Comparison of ENCODE assay signal across 12 cellular contexts in the genomic region with DNA sequence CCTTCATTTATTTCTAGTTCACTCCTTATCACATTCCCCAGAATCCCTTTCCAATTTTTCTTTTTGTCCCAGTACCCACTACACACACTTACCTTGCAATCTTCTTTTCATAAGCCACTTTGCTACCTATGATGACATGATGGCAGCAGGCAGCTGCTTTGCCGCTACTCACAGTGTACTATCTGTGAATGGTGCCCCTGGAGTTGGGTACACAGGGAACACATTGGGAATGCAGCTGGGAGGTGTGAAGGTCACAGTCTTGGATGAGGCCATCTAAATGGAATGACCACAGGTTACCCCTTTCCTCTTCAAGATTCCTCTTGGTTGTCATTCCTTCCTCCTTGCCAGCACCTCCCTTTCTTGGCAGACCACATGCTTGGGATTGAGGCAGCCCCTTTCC. TPM values are rescaled to one million over a fixed set of nuclear protein-coding genes. Genes with fewer than 3 reads are reported as not detected.
DNase-seq lines count a peak whose midpoint lies in the region; ATAC-seq and TF ChIP-seq lines count a peak whose summit lies in the region.
"Had no signal": no experiment of that assay in that cellular context is flagged by ENCODE, and none has a peak within 500 bp of the region (broad histone marks: within the 10 kb centered on the region; RNA-seq: fewer than 3 reads in every experiment).

No MANE protein-coding gene starts in this region.

- H3K27ac Mint-ChIP-seq in activated naive CD4-positive, alpha-beta T cell treated with anti-CD3 and anti-CD28 coated beads, Interleukin-2, amount 10 ng/mL, durations not matched to agents 7 days and 5 days, result peak overlapping the region; percentile 92
- peak overlapping the region; percentile 63 for H3K27ac Mint-ChIP-seq in activated CD4-positive, alpha-beta memory T cell treated with anti-CD3 and anti-CD28 coated beads for 36 hours
- H3K27ac Mint-ChIP-seq in neural progenitor cell, result no peak overlapping the region

- H4K20me1 ChIP-seq in neural progenitor cell (ENCODE audit: low read depth), result no peaks in the 10 kb centered on the region

- H3K4me1 Mint-ChIP-seq in activated naive CD4-positive, alpha-beta T cell treated with anti-CD3 and anti-CD28 coated beads, Interleukin-2, amount 10 ng/mL, durations not matched to agents 7 days and 5 days, result peaks cover 22% of the 10 kb centered on the region
- H3K4me1 Mint-ChIP-seq in activated CD4-positive, alpha-beta memory T cell treated with anti-CD3 and anti-CD28 coated beads for 36 hours (ENCODE audit: low read depth), result peaks cover 15% of the 10 kb centered on the region
- no peaks in the 10 kb centered on the region for H3K4me1 Mint-ChIP-seq in neural progenitor cell

- H3K4me3 Mint-ChIP-seq in activated naive CD4-positive, alpha-beta T cell treated with anti-CD3 and anti-CD28 coated beads, Interleukin-2, amount 10 ng/mL, durations not matched to agents 7 days and 5 days, result no peak overlapping the region
- peak overlapping the region; percentile 1 for H3K4me3 Mint-ChIP-seq in activated CD4-positive, alpha-beta memory T cell treated with anti-CD3 and anti-CD28 coated beads for 36 hours
- no peak overlapping the region for H3K4me3 Mint-ChIP-seq in neural progenitor cell

- no peak for DNase-seq in activated naive CD4-positive, alpha-beta T cell treated with anti-CD3 and anti-CD28 coated beads, Interleukin-2, amount 10 ng/mL, durations not matched to agents 7 days and 5 days
- DNase-seq in activated naive CD4-positive, alpha-beta T cell treated with Interleukin-2 at 50 U/mL for 16 hours, result no peak
- DNase-seq in activated CD4-positive, alpha-beta memory T cell treated with anti-CD3 and anti-CD28 coated beads for 36 hours, result no peak
- DNase-seq in neural progenitor cell (ENCODE audit: low spot score) (no peak), NCI-H1436 (lab: John Stamatoyannopoulos, UW) (no peak), RWPE1 (ENCODE audit: low spot score) (no peak)
- no peak for DNase-seq in stimulated activated CD4-positive, alpha-beta T cell treated with anti-CD3 and anti-CD28 coated beads, Interleukin-4, amount 100 ng/mL, for 4 hours
- DNase-seq: activated CD4-positive, alpha-beta T cell treated with anti-CD3 and anti-CD28 coated beads, Interleukin-2, amount 50 U/mL, for 4 hours; psoas muscle; SW 1271 had no signal

- no peak overlapping the region for H3K4me3 ChIP-seq in neural progenitor cell
- H3K4me3 ChIP-seq: psoas muscle had no signal

- CTCF ChIA-PET in activated naive CD4-positive, alpha-beta T cell treated with anti-CD3 and anti-CD28 coated beads, Interleukin-2, amount 10 ng/mL, durations not matched to agents 7 days and 5 days (lab: Charles Lee), result interaction anchor here (0.8 kb wide), 1 partner anchor 611 kb away, joined by 3 read pairs; no protein-coding TSS in a partner anchor
- CTCF ChIA-PET in activated CD4-positive, alpha-beta memory T cell treated with anti-CD3 and anti-CD28 coated beads for 36 hours (lab: Charles Lee), result no interaction called here
- CTCF ChIA-PET in RWPE1 (lab: Yijun Ruan, JAX), result no interaction called here

- peak overlapping the region; percentile 34 for H2AFZ ChIP-seq in neural progenitor cell (replicated peaks)

- no peaks in the 10 kb centered on the region for H3K27me3 ChIP-seq in neural progenitor cell

- H3K27ac ChIP-seq in neural progenitor cell (no peak overlapping the region), RWPE1 (no peak overlapping the region)
- H3K27ac ChIP-seq: psoas muscle had no signal

- no peaks in the 10 kb centered on the region for H3K9me3 ChIP-seq in neural progenitor cell (ENCODE audit: low read depth)
- H3K9me3 ChIP-seq: psoas muscle had no signal

- no peaks in the 10 kb centered on the region for H3F3A ChIP-seq in neural progenitor cell (ENCODE audit: low read depth)

- H3K4me1 ChIP-seq in neural progenitor cell, result no peaks in the 10 kb centered on the region
- H3K4me1 ChIP-seq: psoas muscle had no signal

- intact Hi-C loops in activated CD4-positive, alpha-beta memory T cell treated with anti-CD3 and anti-CD28 coated beads for 36 hours (cut with micrococcal nuclease), result no loop called here

- no peaks in the 10 kb centered on the region for H3K36me3 Mint-ChIP-seq in activated naive CD4-positive, alpha-beta T cell treated with anti-CD3 and anti-CD28 coated beads, Interleukin-2, amount 10 ng/mL, durations not matched to agents 7 days and 5 days
- H3K36me3 Mint-ChIP-seq in activated CD4-positive, alpha-beta memory T cell treated with anti-CD3 and anti-CD28 coated beads for 36 hours, result no peaks in the 10 kb centered on the region
- H3K36me3 Mint-ChIP-seq in neural progenitor cell, result no peaks in the 10 kb centered on the region

- H3K9me3 Mint-ChIP-seq in activated naive CD4-positive, alpha-beta T cell treated with anti-CD3 and anti-CD28 coated beads, Interleukin-2, amount 10 ng/mL, durations not matched to agents 7 days and 5 days, result no peaks in the 10 kb centered on the region
- H3K9me3 Mint-ChIP-seq in activated CD4-positive, alpha-beta memory T cell treated with anti-CD3 and anti-CD28 coated beads for 36 hours, result peaks cover 2% of the 10 kb centered on the region
- H3K9me3 Mint-ChIP-seq in neural progenitor cell, result no peaks in the 10 kb centered on the region

- TF ChIP-seq CTCF in neural progenitor cell (IDR thresholded peaks at IDR 0.05), result no peak
- no peak for TF ChIP-seq CTCF in RWPE1 (conservative IDR thresholded peaks at IDR 0.05; ENCODE audit: low read depth)

- no peaks in the 10 kb centered on the region for H3K27me3 Mint-ChIP-seq in activated naive CD4-positive, alpha-beta T cell treated with anti-CD3 and anti-CD28 coated beads, Interleukin-2, amount 10 ng/mL, durations not matched to agents 7 days and 5 days
- no peaks in the 10 kb centered on the region for H3K27me3 Mint-ChIP-seq in activated CD4-positive, alpha-beta memory T cell treated with anti-CD3 and anti-CD28 coated beads for 36 hours
- H3K27me3 Mint-ChIP-seq in neural progenitor cell (ENCODE audit: insufficient read depth, low read depth), result no peaks in the 10 kb centered on the region

- H3K36me3 ChIP-seq in neural progenitor cell, result no peaks in the 10 kb centered on the region

- ATAC-seq in GM21717 (IDR thresholded peaks at IDR 0.05; ENCODE audit: unreplicated experiment), result peak; percentile 11
- ATAC-seq: psoas muscle had no signal

- POLR2A ChIA-PET in activated CD4-positive, alpha-beta memory T cell treated with anti-CD3 and anti-CD28 coated beads for 36 hours (lab: Charles Lee), result no interaction called here
- POLR2A ChIA-PET in RWPE1 (lab: Yijun Ruan, JAX; ENCODE audit: low non-redundant PET), result no interaction called here

- no peak overlapping the region for H3K9ac ChIP-seq in neural progenitor cell

- no peaks in the 10 kb centered on the region for H3K79me2 ChIP-seq in neural progenitor cell (ENCODE audit: low read depth)

- H3K4me2 ChIP-seq in neural progenitor cell, result no peak overlapping the region

RNA-seq across cellular contexts. Expression of a gene that starts 20.8 kb away (rescaled TPM):
- 10 to 100 TPM; 22.4 to 27.1 TPM for total RNA-seq in activated CD4-positive, alpha-beta memory T cell treated with anti-CD3 and anti-CD28 coated beads for 36 hours
- total RNA-seq in neural progenitor cell (ENCODE audit: low replicate concordance), result 3.0 and 5.0 TPM in 2 replicates
- total RNA-seq: OCI-LY7 had no signal
